ENCODE assay signal across 11 cellular contexts in genomic region chr11:73969991-73970800, GRCh38. TPM values are rescaled to one million over a fixed set of nuclear protein-coding genes. Genes with fewer than 3 reads are reported as not detected.
DNase-seq lines count a peak whose midpoint lies in the region; ATAC-seq lines count a peak whose summit lies in the region.
"Had no signal": no experiment of that assay in that cellular context is flagged by ENCODE, and none has a peak within 500 bp of the region (broad histone marks: within the 10 kb centered on the region; RNA-seq: fewer than 3 reads in every experiment).

No MANE protein-coding gene starts in this region.

- CTCF ChIA-PET in naive thymus-derived CD4-positive, alpha-beta T cell (lab: Charles Lee), result interaction anchor here (0.8 to 3.2 kb wide), 9 partner anchors 10 to 82 kb away, joined by 3 to 11 read pairs (median 4); no protein-coding TSS in a partner anchor

- DNase-seq in DMS53 treated with DMSO at 0.1 percent for 48 hours (lab: John Stamatoyannopoulos, UW; ENCODE audit: unreplicated experiment), result peak; percentile 46
- no peak for DNase-seq in activated T-cell treated with anti-CD3 and anti-CD28 coated beads, Interleukin-2, amount 50 U/mL, for 4 hours
- peak in 3 of 9 donors; percentile 35 to 43 (median 42) for DNase-seq in naive thymus-derived CD4-positive, alpha-beta T cell
- DNase-seq in GM19238 (ENCODE audit: insufficient read length, low spot score), result no peak
- DNase-seq: mesenchymal stem cell, RPMI8226, WERI-Rb-1 had no signal

- peak overlapping the region; percentile 73 for H3K27ac ChIP-seq in naive thymus-derived CD4-positive, alpha-beta T cell (ENCODE audit: low read depth, low read length)
- H3K27ac ChIP-seq: right atrium auricular region, WERI-Rb-1 had no signal

- H3K36me3 ChIP-seq in naive thymus-derived CD4-positive, alpha-beta T cell (ENCODE audit: control insufficient read depth in 2 of 3, insufficient read depth in 3 of 3, low read length in 3 of 3), result peaks cover 0 to 12% (median 4%) of the 10 kb centered on the region in 3 experiments
- H3K36me3 ChIP-seq: right atrium auricular region had no signal

- H3K36me3 Mint-ChIP-seq in IgD-negative memory B cell, result peaks cover 8% of the 10 kb centered on the region
- H3K36me3 Mint-ChIP-seq in activated T-cell treated with anti-CD3 and anti-CD28 coated beads, Interleukin-2, amount 50 U/mL, for 4 hours (ENCODE audit: insufficient read depth), result peaks cover 10% of the 10 kb centered on the region
- peaks cover under 1 to 19% (median 12%) of the 10 kb centered on the region in 5 donors for H3K36me3 Mint-ChIP-seq in naive thymus-derived CD4-positive, alpha-beta T cell

- H3K27me3 ChIP-seq in naive thymus-derived CD4-positive, alpha-beta T cell (ENCODE audit: control insufficient read depth in 2 of 2, insufficient read depth in 2 of 2, low read length in 2 of 2), result no peaks in the 10 kb centered on the region
- H3K27me3 ChIP-seq: right atrium auricular region had no signal

- H3K4me1 ChIP-seq in naive thymus-derived CD4-positive, alpha-beta T cell (ENCODE audit: control insufficient read depth in 2 of 2, insufficient read depth in 2 of 2, low read length in 2 of 2), result peaks cover 75 to 88% of the 10 kb centered on the region in 2 donors

- H3K27me3 Mint-ChIP-seq in IgD-negative memory B cell, result peaks cover 2% of the 10 kb centered on the region
- no peaks in the 10 kb centered on the region for H3K27me3 Mint-ChIP-seq in activated T-cell treated with anti-CD3 and anti-CD28 coated beads, Interleukin-2, amount 50 U/mL, for 4 hours (ENCODE audit: low read depth)
- H3K27me3 Mint-ChIP-seq in naive thymus-derived CD4-positive, alpha-beta T cell, result no peaks in the 10 kb centered on the region

- intact Hi-C loops in naive thymus-derived CD4-positive, alpha-beta T cell (cut with micrococcal nuclease), result loop anchor here in 1 of 2 donors (1.0 to 10.0 kb wide), 2 partner anchors 35 to 265 kb away; no protein-coding TSS in a partner anchor

- H3K27ac Mint-ChIP-seq in IgD-negative memory B cell, result peak overlapping the region; percentile 93 to 97 (median 94)
- H3K27ac Mint-ChIP-seq in naive thymus-derived CD4-positive, alpha-beta T cell, result peak overlapping the region; percentile 79 to 100 (median 98)

- peak overlapping the region; percentile 30 to 77 (median 60) for H3K4me3 Mint-ChIP-seq in IgD-negative memory B cell
- H3K4me3 Mint-ChIP-seq in activated T-cell treated with anti-CD3 and anti-CD28 coated beads, Interleukin-2, amount 50 U/mL, for 4 hours, result no peak overlapping the region
- peak overlapping the region in 9 of 10 donors; percentile 14 to 73 (median 57) for H3K4me3 Mint-ChIP-seq in naive thymus-derived CD4-positive, alpha-beta T cell

- H3K9me3 Mint-ChIP-seq in IgD-negative memory B cell, result no peaks in the 10 kb centered on the region
- H3K9me3 Mint-ChIP-seq in activated T-cell treated with anti-CD3 and anti-CD28 coated beads, Interleukin-2, amount 50 U/mL, for 4 hours, result no peaks in the 10 kb centered on the region
- peaks cover 0 to 4% (median 0%) of the 10 kb centered on the region in 11 donors for H3K9me3 Mint-ChIP-seq in naive thymus-derived CD4-positive, alpha-beta T cell

- no peaks in the 10 kb centered on the region for H3K9me3 ChIP-seq in naive thymus-derived CD4-positive, alpha-beta T cell (ENCODE audit: control insufficient read depth in 2 of 3, low read length in 3 of 3)
- H3K9me3 ChIP-seq: right atrium auricular region had no signal

- peak overlapping the region; percentile 17 for H3K4me3 ChIP-seq in naive thymus-derived CD4-positive, alpha-beta T cell (ENCODE audit: low read length)
- H3K4me3 ChIP-seq: right atrium auricular region had no signal

- H3K4me1 Mint-ChIP-seq in IgD-negative memory B cell, result peaks cover 48 to 55% (median 53%) of the 10 kb centered on the region in 3 donors
- H3K4me1 Mint-ChIP-seq in activated T-cell treated with anti-CD3 and anti-CD28 coated beads, Interleukin-2, amount 50 U/mL, for 4 hours (ENCODE audit: low read depth), result peaks cover 82% of the 10 kb centered on the region
- H3K4me1 Mint-ChIP-seq in naive thymus-derived CD4-positive, alpha-beta T cell, result peaks cover 55 to 91% (median 77%) of the 10 kb centered on the region in 7 donors

- POLR2A ChIA-PET in naive thymus-derived CD4-positive, alpha-beta T cell (lab: Charles Lee), result interaction anchor here (0.6 to 26.2 kb wide), 15 partner anchors 10 to 428 kb away, joined by 3 to 1403 read pairs (median 5); partner anchors contain the start of genes C2CD3, PGM2L1, PPME1 and UCP2

- ATAC-seq in activated T-cell treated with anti-CD3 and anti-CD28 coated beads, Interleukin-2, amount 50 U/mL, for 4 hours, result peak; percentile 15 to 27
- ATAC-seq in naive thymus-derived CD4-positive, alpha-beta T cell, result peak; percentile 30
- ATAC-seq in GM21390 (IDR thresholded peaks at IDR 0.05; ENCODE audit: unreplicated experiment) (no peak), GM19463 (IDR thresholded peaks at IDR 0.05; ENCODE audit: unreplicated experiment) (no peak)

RNA-seq across cellular contexts. Expression of gene UCP2, which starts 12.4 kb away (rescaled TPM):
- polyA plus RNA-seq in IgD-negative memory B cell, result 1,475 TPM
- 100 to 1,000 TPM in 1 of 3 donors, 10 to 100 TPM in 2; 69.3 to 146 (median 88.9) TPM for total RNA-seq in activated T-cell treated with anti-CD3 and anti-CD28 coated beads, Interleukin-2, amount 50 U/mL, for 4 hours
- total RNA-seq in naive thymus-derived CD4-positive, alpha-beta T cell, result 100 to 1,000 TPM; 365 to 949 (median 395) TPM
- 1,000 to 10,000 TPM; 1,221 to 1,411 TPM for polyA plus RNA-seq in naive thymus-derived CD4-positive, alpha-beta T cell

RNA-seq across cellular contexts. Expression of gene DNAJB13, which starts 19.4 kb away (rescaled TPM):
- polyA plus RNA-seq in IgD-negative memory B cell, result 0.35 TPM
- under 1 TPM in 2 of 3 donors, not detected in 1; 0.27 to 0.61 TPM for total RNA-seq in activated T-cell treated with anti-CD3 and anti-CD28 coated beads, Interleukin-2, amount 50 U/mL, for 4 hours
- total RNA-seq in naive thymus-derived CD4-positive, alpha-beta T cell, result under 1 TPM in 4 of 5 experiments, not detected in 1; 0.19 to 0.73 (median 0.44) TPM
- polyA plus RNA-seq in naive thymus-derived CD4-positive, alpha-beta T cell, result under 1 TPM; 0.32 to 0.45 TPM
- total RNA-seq: right atrium auricular region had no signal

RNA-seq across cellular contexts. Expression of gene UCP3, which starts 38.7 kb away (rescaled TPM):
- 0.19 TPM for polyA plus RNA-seq in IgD-negative memory B cell
- total RNA-seq in activated T-cell treated with anti-CD3 and anti-CD28 coated beads, Interleukin-2, amount 50 U/mL, for 4 hours, result 1 to 10 TPM; 1.3 to 2.6 (median 1.7) TPM
- 10 to 100 TPM in 1 of 5 experiments, 1 to 10 TPM in 4; 3.8 to 10.5 (median 6.6) TPM for total RNA-seq in naive thymus-derived CD4-positive, alpha-beta T cell
- polyA plus RNA-seq in naive thymus-derived CD4-positive, alpha-beta T cell, result under 1 TPM; 0.41 to 0.97 TPM

Comparison
In these comparisons a context has a peak if more than half of its experiments do, and no peak if none do; other contexts are left out.
1. ATAC-seq: peak in activated T-cell treated with anti-CD3 and anti-CD28 coated beads, Interleukin-2, amount 50 U/mL, for 4 hours (2 of 2) and naive thymus-derived CD4-positive, alpha-beta T cell (single experiment); none in GM21390 (single experiment) and GM19463 (single experiment).